8 cellular contexts compared by ENCODE assay signal in genomic region chr11:76799061-76799804, GRCh38. TPM values are rescaled to one million over a fixed set of nuclear protein-coding genes. Genes with fewer than 3 reads are reported as not detected.
DNase-seq lines count a peak whose midpoint lies in the region; ATAC-seq and TF ChIP-seq lines count a peak whose summit lies in the region.

No MANE protein-coding gene starts in this region.

- peak overlapping the region in 1 of 2 donors; percentile 7 for H3K4me3 ChIP-seq in prostate gland

- no peaks in the 10 kb centered on the region for H3K36me3 Mint-ChIP-seq in activated naive CD8-positive, alpha-beta T cell treated with anti-CD3 and anti-CD28 coated beads, Interleukin-2, amount 50 U/mL, for 24 hours (ENCODE audit: low read depth)

- H3K27ac ChIP-seq in prostate gland, result peak overlapping the region; percentile 62 to 70

- H3K36me3 ChIP-seq in prostate gland, result no peaks in the 10 kb centered on the region

- H3K9me3 Mint-ChIP-seq in activated naive CD8-positive, alpha-beta T cell treated with anti-CD3 and anti-CD28 coated beads, Interleukin-2, amount 50 U/mL, for 24 hours, result no peaks in the 10 kb centered on the region

- DNase-seq in C1 segment of cervical spinal cord (lab: John Stamatoyannopoulos, UW) (peak in 12 of 14 donors; percentile 34 to 84 (median 53)), KG1 (lab: John Stamatoyannopoulos, UW) (peak; percentile 41), SW480 (ENCODE audit: low spot score) (peak; percentile 68), left cardiac atrium (peak; percentile 93), prostate gland (ENCODE audit: low spot score) (peak; percentile 76), ureter (ENCODE audit: low spot score) (peak; percentile 88)
- DNase-seq in activated naive CD8-positive, alpha-beta T cell treated with anti-CD3 and anti-CD28 coated beads, Interleukin-2, amount 50 U/mL, for 24 hours, result peak; percentile 83

- peak; percentile 88 for ATAC-seq in GM19467 (IDR thresholded peaks at IDR 0.05; ENCODE audit: unreplicated experiment)
- peak; percentile 77 for ATAC-seq in activated naive CD8-positive, alpha-beta T cell treated with anti-CD3 and anti-CD28 coated beads, Interleukin-2, amount 50 U/mL, for 24 hours
- ATAC-seq in left cardiac atrium, result peak; percentile 90 to 93

- H3K27ac Mint-ChIP-seq in activated naive CD8-positive, alpha-beta T cell treated with anti-CD3 and anti-CD28 coated beads, Interleukin-2, amount 50 U/mL, for 24 hours, result no peak overlapping the region

- no peak for TF ChIP-seq POLR2A in prostate gland (IDR thresholded peaks at IDR 0.05)

- no peaks in the 10 kb centered on the region for H3K9me3 ChIP-seq in prostate gland

- WGBS in prostate gland, result 7% methylated on average over 29 of the region's 47 CpGs

- no peak overlapping the region for H3K4me3 Mint-ChIP-seq in activated naive CD8-positive, alpha-beta T cell treated with anti-CD3 and anti-CD28 coated beads, Interleukin-2, amount 50 U/mL, for 24 hours

- intact Hi-C loops in left cardiac atrium (cut with DNase I), result loop anchor here (1.0 to 2.0 kb wide), 2 partner anchors 64 to 65 kb away; no protein-coding TSS in a partner anchor
- intact Hi-C loops in prostate gland (cut with DNase I), result loop anchor here (1.0 kb wide), 1 partner anchor 64 kb away; no protein-coding TSS in a partner anchor

- H3K27me3 Mint-ChIP-seq in activated naive CD8-positive, alpha-beta T cell treated with anti-CD3 and anti-CD28 coated beads, Interleukin-2, amount 50 U/mL, for 24 hours, result peaks cover 15% of the 10 kb centered on the region

- peaks cover 18% of the 10 kb centered on the region for H3K4me1 Mint-ChIP-seq in activated naive CD8-positive, alpha-beta T cell treated with anti-CD3 and anti-CD28 coated beads, Interleukin-2, amount 50 U/mL, for 24 hours

- peak; percentile 89 to 98 (median 95) for TF ChIP-seq CTCF in prostate gland (IDR thresholded peaks at IDR 0.05)

- peaks cover 19% of the 10 kb centered on the region for H3K4me1 ChIP-seq in prostate gland (replicated peaks)

- H3K27me3 ChIP-seq in prostate gland (replicated peaks; ENCODE audit: insufficient read depth), result no peaks in the 10 kb centered on the region

RNA-seq across cellular contexts. Expression of gene TSKU, which starts 16.1 kb away (rescaled TPM):
- total RNA-seq in left cardiac atrium, result 10 to 100 TPM; 27.7 to 33.3 TPM
- total RNA-seq in prostate gland, result 10 to 100 TPM; 71.2 to 72.8 TPM
- 79.5 TPM for total RNA-seq in ureter

Comparison
In these comparisons a context has a peak if more than half of its experiments do, and no peak if none do; other contexts are left out.
1. DNase-seq: peak in every context shown above with its lines; median percentile 93 in left cardiac atrium; 88 in ureter; 83 in activated naive CD8-positive, alpha-beta T cell treated with anti-CD3 and anti-CD28 coated beads, Interleukin-2, amount 50 U/mL, for 24 hours; 76 in prostate gland; 68 in SW480; 53 in C1 segment of cervical spinal cord; 41 in KG1.